Comparison of ENCODE assay signal across 8 cellular contexts in the genomic region with DNA sequence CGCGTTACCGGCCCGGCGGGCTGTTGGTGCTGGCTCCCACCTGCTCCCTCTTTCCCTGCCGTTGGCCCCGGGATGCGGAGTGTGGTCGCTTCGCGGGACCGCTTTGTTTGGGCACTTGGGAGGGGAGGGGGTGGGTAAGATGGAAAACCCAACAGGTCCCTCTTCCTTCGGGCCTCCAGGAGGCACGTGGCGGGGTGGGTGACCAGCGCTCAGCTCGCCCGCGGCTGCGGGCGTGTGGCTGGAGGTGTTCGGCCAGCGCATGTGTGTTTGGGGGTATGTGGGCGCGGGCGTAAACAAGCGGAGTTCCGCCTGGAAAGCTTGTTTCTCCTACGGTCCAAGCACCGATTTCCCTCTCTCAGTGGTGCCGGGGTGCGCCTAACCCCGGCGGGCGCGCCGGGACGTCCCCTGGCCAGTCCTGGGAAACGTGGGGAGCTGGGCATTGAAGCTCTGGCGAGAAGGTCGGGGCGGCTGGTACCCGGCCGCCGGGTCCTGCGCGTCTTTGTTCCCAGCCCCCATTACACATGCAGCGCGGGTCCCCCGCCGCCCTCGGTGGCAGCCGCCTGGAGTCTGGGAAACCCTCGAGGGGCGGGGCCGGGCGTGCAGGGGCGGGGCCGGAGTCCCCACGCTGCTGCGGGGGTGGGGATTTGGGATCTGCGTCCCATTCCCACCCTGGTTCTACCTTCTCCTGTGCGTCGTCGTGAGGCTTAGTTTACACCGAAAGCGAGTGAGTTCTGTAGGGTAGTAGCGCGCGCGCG. TPM values are rescaled to one million over a fixed set of nuclear protein-coding genes. Genes with fewer than 3 reads are reported as not detected.
DNase-seq lines count a peak whose midpoint lies in the region; ATAC-seq, FAIRE-seq and TF ChIP-seq lines count a peak whose summit lies in the region.

No MANE protein-coding gene starts in this region.

- peak overlapping the region; percentile 64 to 68 for H3K9ac ChIP-seq in kidney (ENCODE audit: low read length in 2 of 2)

- TF ChIP-seq POLR2A in NB4 (IDR thresholded peaks at IDR 0.05; ENCODE audit: extremely low read depth, insufficient read length), result no peak
- TF ChIP-seq POLR2A in spleen (IDR thresholded peaks at IDR 0.05), result no peak

- H3K36me3 ChIP-seq in kidney (ENCODE audit: control insufficient read depth in 1 of 2, insufficient read depth in 2 of 2, low read length in 2 of 2) (no peaks in the 10 kb centered on the region), spleen (no peaks in the 10 kb centered on the region)

- DNase-seq in C1 segment of cervical spinal cord (lab: John Stamatoyannopoulos, UW), result peak in 9 of 14 donors; percentile 27 to 80 (median 49)
- peak; percentile 37 for DNase-seq in NB4 (ENCODE audit: low read depth)
- peak; percentile 12 for DNase-seq in T-helper 22 cell (ENCODE audit: low read depth)
- peak; percentile 39 to 45 for DNase-seq in cerebellar nuclear complex (lab: John Stamatoyannopoulos, UW)
- DNase-seq in kidney, result peak; percentile 90
- DNase-seq in spleen, result peak; percentile 83

- peak overlapping the region; percentile 59 for H3K4me3 ChIP-seq in NB4 (ENCODE audit: low read depth, low read length)
- H3K4me3 ChIP-seq in kidney (ENCODE audit: low read length in 2 of 2), result peak overlapping the region; percentile 84 to 91
- peak overlapping the region; percentile 70 to 97 (median 80) for H3K4me3 ChIP-seq in spleen

- ATAC-seq in GM19463 (IDR thresholded peaks at IDR 0.05; ENCODE audit: unreplicated experiment), result peak; percentile 48
- no peak for ATAC-seq in HG02884 (IDR thresholded peaks at IDR 0.05; ENCODE audit: unreplicated experiment)

- peaks cover 0 to 37% (median 10%) of the 10 kb centered on the region in 7 donors for H3K27me3 ChIP-seq in spleen (replicated peaks in 1 of 7)

- 1% methylated on average over 45 to 72 of the region's 72 CpGs for WGBS in spleen, 5 donors

- TF ChIP-seq CTCF in NB4 (IDR thresholded peaks at IDR 0.05; ENCODE audit: low read depth, low read length) (no peak), kidney (IDR thresholded peaks at IDR 0.05; ENCODE audit: borderline replicate concordance, extremely low read depth, insufficient read depth) (no peak), spleen (IDR thresholded peaks at IDR 0.05 in 8 of 11, conservative IDR thresholded peaks at IDR 0.05 in 3 of 11) (no peak)

- intact Hi-C loops in kidney (cut with DNase I), result no loop called here
- intact Hi-C loops in spleen (cut with DNase I; ENCODE audit: low total_unique reads), result no loop called here

- H3K4me1 ChIP-seq in kidney (ENCODE audit: control insufficient read depth in 1 of 2, insufficient read depth in 1 of 2, low read depth in 1 of 2, low read length in 2 of 2), result peaks cover 35 to 44% of the 10 kb centered on the region in 2 donors
- H3K4me1 ChIP-seq in spleen, result peaks cover 15 to 66% (median 49%) of the 10 kb centered on the region in 6 donors

- no peak for FAIRE-seq in kidney (lab: Jason Lieb, UNC)

- H3K9me3 ChIP-seq in kidney (ENCODE audit: control insufficient read depth in 1 of 2, low read length in 2 of 2) (no peaks in the 10 kb centered on the region), spleen (no peaks in the 10 kb centered on the region)

- H3K27ac ChIP-seq in kidney (ENCODE audit: low read depth in 2 of 2, low read length in 2 of 2) (peak overlapping the region; percentile 75 to 85), spleen (peak overlapping the region in 7 of 8 donors; percentile 43 to 86 (median 81))

RNA-seq across cellular contexts. Expression of gene ACVR2B, which starts 1.4 kb away (rescaled TPM):
- total RNA-seq in kidney (11.2 TPM), spleen (1 to 10 TPM; 4.0 to 8.4 (median 6.0) TPM)
- polyA plus RNA-seq in kidney (ENCODE audit: insufficient read depth, low read depth, low replicate concordance) (1.2 TPM), spleen (under 1 TPM; 0.28 to 0.67 (median 0.33) TPM)

RNA-seq across cellular contexts. Expression of gene EXOG, which starts 41.1 kb away (rescaled TPM):
- total RNA-seq in kidney (16.4 TPM), spleen (10 to 100 TPM; 16.9 to 20.9 (median 19.2) TPM)
- polyA plus RNA-seq in kidney (ENCODE audit: insufficient read depth, low read depth, low replicate concordance) (5.5 TPM), spleen (1 to 10 TPM; 3.9 to 8.6 (median 8.2) TPM)

Comparison
In these comparisons a context has a peak if more than half of its experiments do, and no peak if none do; other contexts are left out.
1. DNase-seq: peak in every context shown above with its lines; median percentile 90 in kidney; 83 in spleen; 49 in C1 segment of cervical spinal cord; 42 in cerebellar nuclear complex; 37 in NB4; 12 in T-helper 22 cell.